Comparison of ENCODE assay signal across 10 cellular contexts in the genomic region with DNA sequence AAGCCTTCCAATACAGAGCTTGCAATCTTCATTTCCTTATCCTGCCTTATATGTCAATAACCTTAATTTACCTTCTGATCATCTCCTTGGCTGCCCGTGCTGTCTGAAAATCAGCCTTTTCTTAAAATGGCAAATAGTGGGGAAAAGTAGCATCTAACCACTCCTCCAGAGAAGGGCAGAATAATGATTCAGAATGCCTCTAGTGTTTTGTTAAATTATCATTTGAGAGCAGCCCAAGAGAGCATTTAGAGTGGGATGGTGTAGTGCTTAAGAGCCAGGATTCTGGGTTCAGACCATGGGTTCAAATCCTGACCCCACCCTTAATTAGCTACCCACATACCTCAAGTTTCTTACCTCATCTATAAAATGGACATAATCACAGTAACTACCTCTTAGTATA. TPM values are rescaled to one million over a fixed set of nuclear protein-coding genes. Genes with fewer than 3 reads are reported as not detected.
DNase-seq lines count a peak whose midpoint lies in the region; ATAC-seq and TF ChIP-seq lines count a peak whose summit lies in the region.
"Had no signal": no experiment of that assay in that cellular context is flagged by ENCODE, and none has a peak within 500 bp of the region (broad histone marks: within the 10 kb centered on the region; RNA-seq: fewer than 3 reads in every experiment).

No MANE protein-coding gene starts in this region.

- peak overlapping the region; percentile 56 for H3K4me3 Mint-ChIP-seq in T-helper 1 cell treated with Interleukin-12 subunit alpha and Interleukin-12 subunit beta and Interleukin-4 antibody, amounts not matched to agents 30 μg/mL and 1 μg/mL, for 36 hours
- peak overlapping the region; percentile 80 for H3K4me3 Mint-ChIP-seq in activated CD8-positive, alpha-beta T cell treated with anti-CD3 and anti-CD28 coated beads for 36 hours
- H3K4me3 Mint-ChIP-seq in stimulated activated effector memory CD8-positive, alpha-beta T cell treated with anti-CD3 and anti-CD28 coated beads, Interleukin-12 subunit alpha, Interleukin-12 subunit beta, amount 100 ng/mL, for 72 hours = peak overlapping the region; percentile 59

- H3K4me1 Mint-ChIP-seq in T-helper 1 cell treated with Interleukin-12 subunit alpha and Interleukin-12 subunit beta and Interleukin-4 antibody, amounts not matched to agents 30 μg/mL and 1 μg/mL, for 36 hours (ENCODE audit: low read depth) = peaks cover 38% of the 10 kb centered on the region
- peaks cover 40% of the 10 kb centered on the region for H3K4me1 Mint-ChIP-seq in activated CD8-positive, alpha-beta T cell treated with anti-CD3 and anti-CD28 coated beads for 36 hours (ENCODE audit: low read depth)
- H3K4me1 Mint-ChIP-seq in stimulated activated effector memory CD8-positive, alpha-beta T cell treated with anti-CD3 and anti-CD28 coated beads, Interleukin-12 subunit alpha, Interleukin-12 subunit beta, amount 100 ng/mL, for 72 hours = peaks cover 36% of the 10 kb centered on the region

- H3K27ac ChIP-seq in layer of hippocampus (ENCODE audit: low read depth, low read length) = peak overlapping the region; percentile 93
- H3K27ac ChIP-seq: 22Rv1 had no signal

- POLR2A ChIA-PET in activated CD8-positive, alpha-beta T cell treated with anti-CD3 and anti-CD28 coated beads for 36 hours (lab: Charles Lee) = interaction anchor here (1.0 to 5.8 kb wide), 6 partner anchors 8 to 20 kb away, joined by 4 to 72 read pairs (median 10); partner anchors contain the start of genes CASP2 and GSTK1

- H3K27me3 ChIP-seq in layer of hippocampus (ENCODE audit: control insufficient read depth, insufficient read depth, low read length) = no peaks in the 10 kb centered on the region

- CTCF ChIA-PET in activated CD8-positive, alpha-beta T cell treated with anti-CD3 and anti-CD28 coated beads for 36 hours (lab: Charles Lee) = interaction anchor here (0.8 to 3.8 kb wide), 19 partner anchors 8 to 135 kb away, joined by 3 to 36 read pairs (median 4); partner anchors contain the start of genes CASP2, EPHA1 and GSTK1

- H3K36me3 Mint-ChIP-seq in T-helper 1 cell treated with Interleukin-12 subunit alpha and Interleukin-12 subunit beta and Interleukin-4 antibody, amounts not matched to agents 30 μg/mL and 1 μg/mL, for 36 hours (ENCODE audit: low read depth) = no peaks in the 10 kb centered on the region
- H3K36me3 Mint-ChIP-seq in activated CD8-positive, alpha-beta T cell treated with anti-CD3 and anti-CD28 coated beads for 36 hours (ENCODE audit: low read depth) = no peaks in the 10 kb centered on the region
- H3K36me3 Mint-ChIP-seq in stimulated activated effector memory CD8-positive, alpha-beta T cell treated with anti-CD3 and anti-CD28 coated beads, Interleukin-12 subunit alpha, Interleukin-12 subunit beta, amount 100 ng/mL, for 72 hours = no peaks in the 10 kb centered on the region

- ATAC-seq in activated CD8-positive, alpha-beta T cell treated with anti-CD3 and anti-CD28 coated beads for 36 hours = peak; percentile 63
- ATAC-seq in stimulated activated effector memory CD8-positive, alpha-beta T cell treated with anti-CD3 and anti-CD28 coated beads, Interleukin-12 subunit alpha, Interleukin-12 subunit beta, amount 100 ng/mL, for 72 hours = peak; percentile 34
- ATAC-seq in GM19324 (IDR thresholded peaks at IDR 0.05; ENCODE audit: low FRiP score, unreplicated experiment) = no peak

- DNase-seq in T-helper 1 cell = no peak
- DNase-seq in activated CD8-positive, alpha-beta T cell treated with anti-CD3 and anti-CD28 coated beads for 36 hours = no peak
- no peak for DNase-seq in stimulated activated effector memory CD8-positive, alpha-beta T cell treated with anti-CD3 and anti-CD28 coated beads, Interleukin-12 subunit alpha, Interleukin-12 subunit beta, amount 100 ng/mL, for 72 hours (ENCODE audit: low spot score in 2 of 2)
- DNase-seq in NCI-H2171 treated with DMSO at 0.1 percent for 48 hours (lab: John Stamatoyannopoulos, UW) = no peak
- DNase-seq in NCI-H1694 (lab: John Stamatoyannopoulos, UW) = no peak
- DNase-seq: NCI-H1417 treated with DMSO at 0.1 percent for 48 hours had no signal

- no peaks in the 10 kb centered on the region for H3K27me3 Mint-ChIP-seq in T-helper 1 cell treated with Interleukin-12 subunit alpha and Interleukin-12 subunit beta and Interleukin-4 antibody, amounts not matched to agents 30 μg/mL and 1 μg/mL, for 36 hours (ENCODE audit: low read depth)
- no peaks in the 10 kb centered on the region for H3K27me3 Mint-ChIP-seq in activated CD8-positive, alpha-beta T cell treated with anti-CD3 and anti-CD28 coated beads for 36 hours

- TF ChIP-seq CTCF in activated CD8-positive, alpha-beta T cell treated with anti-CD3 and anti-CD28 coated beads for 36 hours (IDR thresholded peaks at IDR 0.05) = no peak

- H3K9me3 Mint-ChIP-seq in T-helper 1 cell treated with Interleukin-12 subunit alpha and Interleukin-12 subunit beta and Interleukin-4 antibody, amounts not matched to agents 30 μg/mL and 1 μg/mL, for 36 hours = no peaks in the 10 kb centered on the region
- H3K9me3 Mint-ChIP-seq in activated CD8-positive, alpha-beta T cell treated with anti-CD3 and anti-CD28 coated beads for 36 hours = no peaks in the 10 kb centered on the region
- H3K9me3 Mint-ChIP-seq in stimulated activated effector memory CD8-positive, alpha-beta T cell treated with anti-CD3 and anti-CD28 coated beads, Interleukin-12 subunit alpha, Interleukin-12 subunit beta, amount 100 ng/mL, for 72 hours = no peaks in the 10 kb centered on the region

- intact Hi-C loops in activated CD8-positive, alpha-beta T cell treated with anti-CD3 and anti-CD28 coated beads for 36 hours (cut with micrococcal nuclease) = loop anchor here (5.0 kb wide), 1 partner anchor 33 kb away; no protein-coding TSS in a partner anchor

- peak overlapping the region; percentile 83 for H3K27ac Mint-ChIP-seq in T-helper 1 cell treated with Interleukin-12 subunit alpha and Interleukin-12 subunit beta and Interleukin-4 antibody, amounts not matched to agents 30 μg/mL and 1 μg/mL, for 36 hours
- H3K27ac Mint-ChIP-seq in activated CD8-positive, alpha-beta T cell treated with anti-CD3 and anti-CD28 coated beads for 36 hours = peak overlapping the region; percentile 96
- H3K27ac Mint-ChIP-seq in stimulated activated effector memory CD8-positive, alpha-beta T cell treated with anti-CD3 and anti-CD28 coated beads, Interleukin-12 subunit alpha, Interleukin-12 subunit beta, amount 100 ng/mL, for 72 hours = peak overlapping the region; percentile 89

RNA-seq across cellular contexts. Expression of gene TMEM139, which starts 4.6 kb away (rescaled TPM):
- 1 to 10 TPM; 1.6 to 2.0 TPM for total RNA-seq in activated CD8-positive, alpha-beta T cell treated with anti-CD3 and anti-CD28 coated beads for 36 hours

RNA-seq across cellular contexts. Expression of gene CASP2, which starts 8.0 kb away (rescaled TPM):
- total RNA-seq in activated CD8-positive, alpha-beta T cell treated with anti-CD3 and anti-CD28 coated beads for 36 hours = 10 to 100 TPM; 79.6 to 80.9 TPM

RNA-seq across cellular contexts. Expression of gene GSTK1, which starts 16.9 kb away (rescaled TPM):
- 100 to 1,000 TPM; 163 to 171 TPM for total RNA-seq in activated CD8-positive, alpha-beta T cell treated with anti-CD3 and anti-CD28 coated beads for 36 hours

RNA-seq across cellular contexts. Expression of gene CLCN1, which starts 35.8 kb away (rescaled TPM):
- total RNA-seq in activated CD8-positive, alpha-beta T cell treated with anti-CD3 and anti-CD28 coated beads for 36 hours = under 1 TPM in 1 of 2 experiments, not detected in 1; 0.09 TPM

RNA-seq across cellular contexts. Expression of gene TAS2R40, which starts 58.3 kb away (rescaled TPM):
- not detected for total RNA-seq in activated CD8-positive, alpha-beta T cell treated with anti-CD3 and anti-CD28 coated beads for 36 hours
